Comparison of ENCODE assay signal across 1 cellular context in genomic region chr3:186930143-186930638, GRCh38.
TF ChIP-seq lines count a peak whose summit lies in the region.

A gene with protein sequence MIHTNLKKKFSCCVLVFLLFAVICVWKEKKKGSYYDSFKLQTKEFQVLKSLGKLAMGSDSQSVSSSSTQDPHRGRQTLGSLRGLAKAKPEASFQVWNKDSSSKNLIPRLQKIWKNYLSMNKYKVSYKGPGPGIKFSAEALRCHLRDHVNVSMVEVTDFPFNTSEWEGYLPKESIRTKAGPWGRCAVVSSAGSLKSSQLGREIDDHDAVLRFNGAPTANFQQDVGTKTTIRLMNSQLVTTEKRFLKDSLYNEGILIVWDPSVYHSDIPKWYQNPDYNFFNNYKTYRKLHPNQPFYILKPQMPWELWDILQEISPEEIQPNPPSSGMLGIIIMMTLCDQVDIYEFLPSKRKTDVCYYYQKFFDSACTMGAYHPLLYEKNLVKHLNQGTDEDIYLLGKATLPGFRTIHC (plus strand): TSS chr3:186930526. CDS start chr3:187042704, 112,178 bp downstream.

TF ChIP-seq in K562, 482 proteins besides CTCF, POLR2A, EP300 and RAD21 (continued from another document and continues in another):
- no peak for TF ChIP-seq SAFB2 (IDR thresholded peaks at IDR 0.05; ENCODE audit: borderline replicate concordance, low read depth, low read length, severe bottlenecking)
- TF ChIP-seq ZNF668 (CRISPR knock-in tag; IDR thresholded peaks at IDR 0.05): no peak
- no peak for TF ChIP-seq CBFA2T3 (IDR thresholded peaks at IDR 0.05)
- no peak for TF ChIP-seq PHTF2 (CRISPR knock-in tag; IDR thresholded peaks at IDR 0.05)
- TF ChIP-seq ZNF197 (CRISPR knock-in tag; IDR thresholded peaks at IDR 0.05; ENCODE audit: low read depth): no peak
- TF ChIP-seq, protein P1, sequence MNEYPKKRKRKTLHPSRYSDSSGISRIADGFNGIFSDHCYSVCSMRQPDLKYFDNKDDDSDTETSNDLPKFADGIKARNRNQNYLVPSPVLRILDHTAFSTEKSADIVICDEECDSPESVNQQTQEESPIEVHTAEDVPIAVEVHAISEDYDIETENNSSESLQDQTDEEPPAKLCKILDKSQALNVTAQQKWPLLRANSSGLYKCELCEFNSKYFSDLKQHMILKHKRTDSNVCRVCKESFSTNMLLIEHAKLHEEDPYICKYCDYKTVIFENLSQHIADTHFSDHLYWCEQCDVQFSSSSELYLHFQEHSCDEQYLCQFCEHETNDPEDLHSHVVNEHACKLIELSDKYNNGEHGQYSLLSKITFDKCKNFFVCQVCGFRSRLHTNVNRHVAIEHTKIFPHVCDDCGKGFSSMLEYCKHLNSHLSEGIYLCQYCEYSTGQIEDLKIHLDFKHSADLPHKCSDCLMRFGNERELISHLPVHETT (CRISPR knock-in tag; conservative IDR thresholded peaks at IDR 0.05 in 1 of 2, IDR thresholded peaks at IDR 0.05 in 1 of 2): 0 out of 4 replicates have a peak, but pooled peaks of 1 of the 2 experiments have one; percentile 41
- TF ChIP-seq ZNF583 (CRISPR knock-in tag; IDR thresholded peaks at IDR 0.05): no peak
- TF ChIP-seq ARID2 (IDR thresholded peaks at IDR 0.05): no peak
- no peak for TF ChIP-seq FOXP4 (CRISPR knock-in tag; IDR thresholded peaks at IDR 0.05; ENCODE audit: borderline replicate concordance)
- TF ChIP-seq CBFA2T2 (conservative IDR thresholded peaks at IDR 0.05): no peak
- TF ChIP-seq, protein P2, sequence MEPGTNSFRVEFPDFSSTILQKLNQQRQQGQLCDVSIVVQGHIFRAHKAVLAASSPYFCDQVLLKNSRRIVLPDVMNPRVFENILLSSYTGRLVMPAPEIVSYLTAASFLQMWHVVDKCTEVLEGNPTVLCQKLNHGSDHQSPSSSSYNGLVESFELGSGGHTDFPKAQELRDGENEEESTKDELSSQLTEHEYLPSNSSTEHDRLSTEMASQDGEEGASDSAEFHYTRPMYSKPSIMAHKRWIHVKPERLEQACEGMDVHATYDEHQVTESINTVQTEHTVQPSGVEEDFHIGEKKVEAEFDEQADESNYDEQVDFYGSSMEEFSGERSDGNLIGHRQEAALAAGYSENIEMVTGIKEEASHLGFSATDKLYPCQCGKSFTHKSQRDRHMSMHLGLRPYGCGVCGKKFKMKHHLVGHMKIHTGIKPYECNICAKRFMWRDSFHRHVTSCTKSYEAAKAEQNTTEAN (CRISPR knock-in tag; IDR thresholded peaks at IDR 0.05): no peak
- TF ChIP-seq DIDO1 (tag; IDR thresholded peaks at IDR 0.05; ENCODE audit: low read depth): no peak
- TF ChIP-seq CAMTA2 (CRISPR knock-in tag; conservative IDR thresholded peaks at IDR 0.05): no peak
- TF ChIP-seq ARHGAP35 (IDR thresholded peaks at IDR 0.05; ENCODE audit: partially characterized antibody): no peak
- peak; percentile 89 for TF ChIP-seq POLR2B (IDR thresholded peaks at IDR 0.05; ENCODE audit: low read depth, partially characterized antibody)
- no peak for TF ChIP-seq FOXK2 (conservative IDR thresholded peaks at IDR 0.05 in 1 of 2, IDR thresholded peaks at IDR 0.05 in 1 of 2; ENCODE audit: low read depth in 2 of 2)
- TF ChIP-seq, protein P3, sequence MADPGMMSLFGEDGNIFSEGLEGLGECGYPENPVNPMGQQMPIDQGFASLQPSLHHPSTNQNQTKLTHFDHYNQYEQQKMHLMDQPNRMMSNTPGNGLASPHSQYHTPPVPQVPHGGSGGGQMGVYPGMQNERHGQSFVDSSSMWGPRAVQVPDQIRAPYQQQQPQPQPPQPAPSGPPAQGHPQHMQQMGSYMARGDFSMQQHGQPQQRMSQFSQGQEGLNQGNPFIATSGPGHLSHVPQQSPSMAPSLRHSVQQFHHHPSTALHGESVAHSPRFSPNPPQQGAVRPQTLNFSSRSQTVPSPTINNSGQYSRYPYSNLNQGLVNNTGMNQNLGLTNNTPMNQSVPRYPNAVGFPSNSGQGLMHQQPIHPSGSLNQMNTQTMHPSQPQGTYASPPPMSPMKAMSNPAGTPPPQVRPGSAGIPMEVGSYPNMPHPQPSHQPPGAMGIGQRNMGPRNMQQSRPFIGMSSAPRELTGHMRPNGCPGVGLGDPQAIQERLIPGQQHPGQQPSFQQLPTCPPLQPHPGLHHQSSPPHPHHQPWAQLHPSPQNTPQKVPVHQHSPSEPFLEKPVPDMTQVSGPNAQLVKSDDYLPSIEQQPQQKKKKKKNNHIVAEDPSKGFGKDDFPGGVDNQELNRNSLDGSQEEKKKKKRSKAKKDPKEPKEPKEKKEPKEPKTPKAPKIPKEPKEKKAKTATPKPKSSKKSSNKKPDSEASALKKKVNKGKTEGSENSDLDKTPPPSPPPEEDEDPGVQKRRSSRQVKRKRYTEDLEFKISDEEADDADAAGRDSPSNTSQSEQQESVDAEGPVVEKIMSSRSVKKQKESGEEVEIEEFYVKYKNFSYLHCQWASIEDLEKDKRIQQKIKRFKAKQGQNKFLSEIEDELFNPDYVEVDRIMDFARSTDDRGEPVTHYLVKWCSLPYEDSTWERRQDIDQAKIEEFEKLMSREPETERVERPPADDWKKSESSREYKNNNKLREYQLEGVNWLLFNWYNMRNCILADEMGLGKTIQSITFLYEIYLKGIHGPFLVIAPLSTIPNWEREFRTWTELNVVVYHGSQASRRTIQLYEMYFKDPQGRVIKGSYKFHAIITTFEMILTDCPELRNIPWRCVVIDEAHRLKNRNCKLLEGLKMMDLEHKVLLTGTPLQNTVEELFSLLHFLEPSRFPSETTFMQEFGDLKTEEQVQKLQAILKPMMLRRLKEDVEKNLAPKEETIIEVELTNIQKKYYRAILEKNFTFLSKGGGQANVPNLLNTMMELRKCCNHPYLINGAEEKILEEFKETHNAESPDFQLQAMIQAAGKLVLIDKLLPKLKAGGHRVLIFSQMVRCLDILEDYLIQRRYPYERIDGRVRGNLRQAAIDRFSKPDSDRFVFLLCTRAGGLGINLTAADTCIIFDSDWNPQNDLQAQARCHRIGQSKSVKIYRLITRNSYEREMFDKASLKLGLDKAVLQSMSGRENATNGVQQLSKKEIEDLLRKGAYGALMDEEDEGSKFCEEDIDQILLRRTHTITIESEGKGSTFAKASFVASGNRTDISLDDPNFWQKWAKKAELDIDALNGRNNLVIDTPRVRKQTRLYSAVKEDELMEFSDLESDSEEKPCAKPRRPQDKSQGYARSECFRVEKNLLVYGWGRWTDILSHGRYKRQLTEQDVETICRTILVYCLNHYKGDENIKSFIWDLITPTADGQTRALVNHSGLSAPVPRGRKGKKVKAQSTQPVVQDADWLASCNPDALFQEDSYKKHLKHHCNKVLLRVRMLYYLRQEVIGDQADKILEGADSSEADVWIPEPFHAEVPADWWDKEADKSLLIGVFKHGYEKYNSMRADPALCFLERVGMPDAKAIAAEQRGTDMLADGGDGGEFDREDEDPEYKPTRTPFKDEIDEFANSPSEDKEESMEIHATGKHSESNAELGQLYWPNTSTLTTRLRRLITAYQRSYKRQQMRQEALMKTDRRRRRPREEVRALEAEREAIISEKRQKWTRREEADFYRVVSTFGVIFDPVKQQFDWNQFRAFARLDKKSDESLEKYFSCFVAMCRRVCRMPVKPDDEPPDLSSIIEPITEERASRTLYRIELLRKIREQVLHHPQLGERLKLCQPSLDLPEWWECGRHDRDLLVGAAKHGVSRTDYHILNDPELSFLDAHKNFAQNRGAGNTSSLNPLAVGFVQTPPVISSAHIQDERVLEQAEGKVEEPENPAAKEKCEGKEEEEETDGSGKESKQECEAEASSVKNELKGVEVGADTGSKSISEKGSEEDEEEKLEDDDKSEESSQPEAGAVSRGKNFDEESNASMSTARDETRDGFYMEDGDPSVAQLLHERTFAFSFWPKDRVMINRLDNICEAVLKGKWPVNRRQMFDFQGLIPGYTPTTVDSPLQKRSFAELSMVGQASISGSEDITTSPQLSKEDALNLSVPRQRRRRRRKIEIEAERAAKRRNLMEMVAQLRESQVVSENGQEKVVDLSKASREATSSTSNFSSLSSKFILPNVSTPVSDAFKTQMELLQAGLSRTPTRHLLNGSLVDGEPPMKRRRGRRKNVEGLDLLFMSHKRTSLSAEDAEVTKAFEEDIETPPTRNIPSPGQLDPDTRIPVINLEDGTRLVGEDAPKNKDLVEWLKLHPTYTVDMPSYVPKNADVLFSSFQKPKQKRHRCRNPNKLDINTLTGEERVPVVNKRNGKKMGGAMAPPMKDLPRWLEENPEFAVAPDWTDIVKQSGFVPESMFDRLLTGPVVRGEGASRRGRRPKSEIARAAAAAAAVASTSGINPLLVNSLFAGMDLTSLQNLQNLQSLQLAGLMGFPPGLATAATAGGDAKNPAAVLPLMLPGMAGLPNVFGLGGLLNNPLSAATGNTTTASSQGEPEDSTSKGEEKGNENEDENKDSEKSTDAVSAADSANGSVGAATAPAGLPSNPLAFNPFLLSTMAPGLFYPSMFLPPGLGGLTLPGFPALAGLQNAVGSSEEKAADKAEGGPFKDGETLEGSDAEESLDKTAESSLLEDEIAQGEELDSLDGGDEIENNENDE (IDR thresholded peaks at IDR 0.05; ENCODE audit: low read depth, low read length): no peak
- peak; percentile 83 for TF ChIP-seq CC2D1A (IDR thresholded peaks at IDR 0.05)
- TF ChIP-seq, protein P4, sequence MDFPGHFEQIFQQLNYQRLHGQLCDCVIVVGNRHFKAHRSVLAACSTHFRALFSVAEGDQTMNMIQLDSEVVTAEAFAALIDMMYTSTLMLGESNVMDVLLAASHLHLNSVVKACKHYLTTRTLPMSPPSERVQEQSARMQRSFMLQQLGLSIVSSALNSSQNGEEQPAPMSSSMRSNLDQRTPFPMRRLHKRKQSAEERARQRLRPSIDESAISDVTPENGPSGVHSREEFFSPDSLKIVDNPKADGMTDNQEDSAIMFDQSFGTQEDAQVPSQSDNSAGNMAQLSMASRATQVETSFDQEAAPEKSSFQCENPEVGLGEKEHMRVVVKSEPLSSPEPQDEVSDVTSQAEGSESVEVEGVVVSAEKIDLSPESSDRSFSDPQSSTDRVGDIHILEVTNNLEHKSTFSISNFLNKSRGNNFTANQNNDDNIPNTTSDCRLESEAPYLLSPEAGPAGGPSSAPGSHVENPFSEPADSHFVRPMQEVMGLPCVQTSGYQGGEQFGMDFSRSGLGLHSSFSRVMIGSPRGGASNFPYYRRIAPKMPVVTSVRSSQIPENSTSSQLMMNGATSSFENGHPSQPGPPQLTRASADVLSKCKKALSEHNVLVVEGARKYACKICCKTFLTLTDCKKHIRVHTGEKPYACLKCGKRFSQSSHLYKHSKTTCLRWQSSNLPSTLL (IDR thresholded peaks at IDR 0.05): no peak
- TF ChIP-seq, protein P5, sequence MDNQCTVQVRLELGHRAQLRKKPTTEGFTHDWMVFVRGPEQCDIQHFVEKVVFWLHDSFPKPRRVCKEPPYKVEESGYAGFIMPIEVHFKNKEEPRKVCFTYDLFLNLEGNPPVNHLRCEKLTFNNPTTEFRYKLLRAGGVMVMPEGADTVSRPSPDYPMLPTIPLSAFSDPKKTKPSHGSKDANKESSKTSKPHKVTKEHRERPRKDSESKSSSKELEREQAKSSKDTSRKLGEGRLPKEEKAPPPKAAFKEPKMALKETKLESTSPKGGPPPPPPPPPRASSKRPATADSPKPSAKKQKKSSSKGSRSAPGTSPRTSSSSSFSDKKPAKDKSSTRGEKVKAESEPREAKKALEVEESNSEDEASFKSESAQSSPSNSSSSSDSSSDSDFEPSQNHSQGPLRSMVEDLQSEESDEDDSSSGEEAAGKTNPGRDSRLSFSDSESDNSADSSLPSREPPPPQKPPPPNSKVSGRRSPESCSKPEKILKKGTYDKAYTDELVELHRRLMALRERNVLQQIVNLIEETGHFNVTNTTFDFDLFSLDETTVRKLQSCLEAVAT (IDR thresholded peaks at IDR 0.05): no peak; a peak in 1 of 4 replicates
- TF ChIP-seq ZC3H8 (IDR thresholded peaks at IDR 0.05): no peak
- no peak for TF ChIP-seq XRCC4 (IDR thresholded peaks at IDR 0.05; ENCODE audit: extremely low read depth, insufficient read depth, insufficient read length)
- peak; percentile 52; the same call in 1 of the 2 replicates for TF ChIP-seq ZNF766 (CRISPR knock-in tag; conservative IDR thresholded peaks at IDR 0.05)
- TF ChIP-seq ZNF143 (CRISPR knock-in tag; IDR thresholded peaks at IDR 0.05): no peak
- TF ChIP-seq HDAC1 (IDR thresholded peaks at IDR 0.05): no peak
- no peak for TF ChIP-seq RERE (CRISPR knock-in tag; IDR thresholded peaks at IDR 0.05; ENCODE audit: borderline replicate concordance)
